21 cellular contexts compared by ENCODE assay signal in the genomic region with DNA sequence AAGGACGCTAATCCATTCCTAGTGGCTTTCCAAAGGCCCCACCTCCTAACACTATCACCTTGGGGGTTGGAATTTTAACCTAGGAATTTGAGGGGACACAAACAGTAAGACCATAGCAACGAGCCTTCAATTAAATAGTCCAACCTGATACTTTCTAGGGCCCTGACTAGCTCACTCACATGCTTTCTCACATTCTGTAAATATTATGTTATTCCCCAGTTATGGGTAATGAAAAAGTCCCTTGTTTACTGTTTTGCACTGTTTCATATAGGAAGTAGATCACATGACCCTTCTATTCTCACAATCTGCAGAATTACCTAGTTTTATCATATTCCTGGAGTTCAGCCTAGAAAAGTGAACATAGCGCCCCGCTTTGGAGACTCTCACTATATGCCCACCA.
DNase-seq lines count a peak whose midpoint lies in the region; ATAC-seq, FAIRE-seq and TF ChIP-seq lines count a peak whose summit lies in the region.
"Had no signal": no experiment of that assay in that cellular context is flagged by ENCODE, and none has a peak within 500 bp of the region (broad histone marks: within the 10 kb centered on the region; RNA-seq: fewer than 3 reads in every experiment).

No MANE protein-coding gene starts in this region.

- no peaks in the 10 kb centered on the region for H3K27me3 ChIP-seq in GM23338 (ENCODE audit: insufficient read depth)
- H3K27me3 ChIP-seq in MM.1S (replicated peaks; ENCODE audit: insufficient read depth, low read length), result no peaks in the 10 kb centered on the region
- no peaks in the 10 kb centered on the region for H3K27me3 ChIP-seq in H1 (replicated peaks in 1 of 4; ENCODE audit: control insufficient read depth in 3 of 4, extremely low read depth in 1 of 4, insufficient read depth in 3 of 4, low read length in 3 of 4)
- H3K27me3 ChIP-seq: BLaER1 treated with 17β-estradiol and CSF1 and Interleukin-3, amounts not matched to agents 10 nM and 100 nM had no signal

- ATAC-seq in GM18873 (IDR thresholded peaks at IDR 0.05; ENCODE audit: low FRiP score, unreplicated experiment) (peak; percentile 44), GM23338 (no peak), GM18858 (IDR thresholded peaks at IDR 0.05; ENCODE audit: unreplicated experiment) (no peak)
- ATAC-seq: CD8-positive, alpha-beta T cell; K562 had no signal

- DNase-seq in GM23338 (ENCODE audit: low spot score), result no peak
- peak; percentile 26 for DNase-seq in MM.1S
- no peak for DNase-seq in H1 (ENCODE audit: low read depth in 1 of 2, low spot score in 2 of 2)
- DNase-seq in activated naive CD4-positive, alpha-beta T cell treated with anti-CD3 and anti-CD28 coated beads, Interleukin-2, amount 10 ng/mL, durations not matched to agents 7 days and 5 days, result no peak
- DNase-seq in GM10266 (ENCODE audit: extremely low spot score), result no peak
- DNase-seq: 8988T; Calu3; CD8-positive, alpha-beta T cell; DMS79 treated with DMSO at 0.1 percent for 48 hours; GF-D8; GOT3; H9; IMR-90 had no signal

- H3K4me1 Mint-ChIP-seq in GM23338, result no peaks in the 10 kb centered on the region
- H3K4me1 Mint-ChIP-seq in activated naive CD4-positive, alpha-beta T cell treated with anti-CD3 and anti-CD28 coated beads, Interleukin-2, amount 10 ng/mL, durations not matched to agents 7 days and 5 days, result no peaks in the 10 kb centered on the region
- H3K4me1 Mint-ChIP-seq: B cell, H9 had no signal

- no peak for TF ChIP-seq POLR2A in H1 (IDR thresholded peaks at IDR 0.05; ENCODE audit: control extremely low read depth in 1 of 2, low read depth in 2 of 2, low read length in 2 of 2)

- H3K27me3 Mint-ChIP-seq in GM23338 (ENCODE audit: insufficient read depth, low read depth, poor library complexity), result no peaks in the 10 kb centered on the region
- no peaks in the 10 kb centered on the region for H3K27me3 Mint-ChIP-seq in activated naive CD4-positive, alpha-beta T cell treated with anti-CD3 and anti-CD28 coated beads, Interleukin-2, amount 10 ng/mL, durations not matched to agents 7 days and 5 days
- H3K27me3 Mint-ChIP-seq: B cell had no signal

- H3K4me3 ChIP-seq in GM23338, result no peak overlapping the region
- no peak overlapping the region for H3K4me3 ChIP-seq in MM.1S (ENCODE audit: low read length)
- H3K4me3 ChIP-seq in H1 (ENCODE audit: extremely low read depth in 1 of 4, insufficient read depth in 2 of 4, low read depth in 3 of 4, low read length in 4 of 4), result no peak overlapping the region
- H3K4me3 ChIP-seq: BLaER1 treated with 17β-estradiol and CSF1 and Interleukin-3, amounts not matched to agents 10 nM and 100 nM; K562 had no signal

- H3K23me2 ChIP-seq in H1 (ENCODE audit: low read depth, low read length), result no peaks in the 10 kb centered on the region

- H4K5ac ChIP-seq in H1 (ENCODE audit: insufficient read length, low read depth, low read length), result no peak overlapping the region

- no peak for TF ChIP-seq RAD21 in H1 (IDR thresholded peaks at IDR 0.05 in 1 of 2, conservative IDR thresholded peaks at IDR 0.05 in 1 of 2; ENCODE audit: low read depth in 2 of 2, low read length in 2 of 2)

- no peak overlapping the region for H2AK5ac ChIP-seq in H1 (ENCODE audit: low read depth, low read length)

- CTCF ChIA-PET in H1 (lab: Charles Lee; ENCODE audit: partially characterized antibody), result no interaction called here
- CTCF ChIA-PET in activated naive CD4-positive, alpha-beta T cell treated with anti-CD3 and anti-CD28 coated beads, Interleukin-2, amount 10 ng/mL, durations not matched to agents 7 days and 5 days (lab: Charles Lee), result no interaction called here

- no peaks in the 10 kb centered on the region; the same call in 2 of the 3 replicates for H3K9me3 Mint-ChIP-seq in GM23338
- no peaks in the 10 kb centered on the region for H3K9me3 Mint-ChIP-seq in activated naive CD4-positive, alpha-beta T cell treated with anti-CD3 and anti-CD28 coated beads, Interleukin-2, amount 10 ng/mL, durations not matched to agents 7 days and 5 days
- H3K9me3 Mint-ChIP-seq: CD8-positive, alpha-beta T cell; H9 had no signal

- H3K36me3 Mint-ChIP-seq in GM23338 (ENCODE audit: low read depth), result no peaks in the 10 kb centered on the region
- H3K36me3 Mint-ChIP-seq in activated naive CD4-positive, alpha-beta T cell treated with anti-CD3 and anti-CD28 coated beads, Interleukin-2, amount 10 ng/mL, durations not matched to agents 7 days and 5 days, result no peaks in the 10 kb centered on the region
- H3K36me3 Mint-ChIP-seq: CD8-positive, alpha-beta T cell had no signal

- no peak overlapping the region for H3K27ac ChIP-seq in GM23338 (ENCODE audit: low read depth)
- no peak overlapping the region for H3K27ac ChIP-seq in MM.1S (ENCODE audit: low read length)
- no peak overlapping the region for H3K27ac ChIP-seq in H1 (ENCODE audit: low read depth, low read length)
- H3K27ac ChIP-seq: BLaER1 treated with 17β-estradiol and CSF1 and Interleukin-3, amounts not matched to agents 10 nM and 100 nM; HL-60 had no signal

- no peak overlapping the region for H3K4me2 ChIP-seq in GM23338
- H3K4me2 ChIP-seq in MM.1S (ENCODE audit: low read depth, low read length), result no peak overlapping the region
- no peak overlapping the region for H3K4me2 ChIP-seq in H1 (ENCODE audit: insufficient read depth in 1 of 2, low read depth in 2 of 2, low read length in 2 of 2)
- H3K4me2 ChIP-seq: BLaER1 treated with 17β-estradiol and CSF1 and Interleukin-3, amounts not matched to agents 10 nM and 100 nM had no signal

- no peak overlapping the region for H3K18ac ChIP-seq in H1 (ENCODE audit: extremely low read depth, low read length)

- POLR2A ChIA-PET in H1 (lab: Charles Lee; ENCODE audit: partially characterized antibody), result interaction anchor here (0.6 kb wide), 1 partner anchor 56 kb away, joined by 3 read pairs; no protein-coding TSS in a partner anchor

- WGBS in H1 (ENCODE audit: extremely low coverage in 1 of 2, insufficient coverage in 1 of 2, insufficient read length in 1 of 2, insufficient replicate concordance in 2 of 2, low coverage in 1 of 2, low lambda C conversion rate in 2 of 2, missing lambda C conversion rate in 1 of 2), 2 experiments, result 92% methylated on average over 4 of the region's 4 CpGs; no CpG with 5 or more reads in 1 of the 2 experiments

- H3K4ac ChIP-seq in H1 (replicated peaks; ENCODE audit: insufficient read length, low read depth, low read length), result no peak overlapping the region

- TF ChIP-seq CTCF in GM23338 (conservative IDR thresholded peaks at IDR 0.05; ENCODE audit: low read depth in 2 of 2) (no peak), MM.1S (IDR thresholded peaks at IDR 0.05; ENCODE audit: low read length) (no peak), H1 (IDR thresholded peaks at IDR 0.05; ENCODE audit: control extremely low read depth in 1 of 3, insufficient read depth in 1 of 3, low read depth in 1 of 3, low read length in 3 of 3) (no peak), GM10266 (IDR thresholded peaks at IDR 0.05; ENCODE audit: control insufficient read depth, insufficient read depth, low read depth, missing control alignments) (no peak)

- H3K14ac ChIP-seq in H1 (ENCODE audit: insufficient read length), result no peak overlapping the region

- no peak for FAIRE-seq in H1 (lab: Jason Lieb, UNC)
- FAIRE-seq: GM12891, HTR-8/SVneo, K562 had no signal

- H3K4me1 ChIP-seq in GM23338 (ENCODE audit: insufficient read depth) (no peaks in the 10 kb centered on the region), MM.1S (ENCODE audit: low read length) (peaks cover 8% of the 10 kb centered on the region), H1 (replicated peaks in 1 of 4; ENCODE audit: control insufficient read depth in 3 of 4, insufficient read depth in 4 of 4, low read length in 3 of 4) (no peaks in the 10 kb centered on the region)
- H3K4me1 ChIP-seq: BLaER1 treated with 17β-estradiol and CSF1 and Interleukin-3, amounts not matched to agents 10 nM and 100 nM had no signal

- H3K36me3 ChIP-seq in GM23338 (ENCODE audit: insufficient read depth) (no peaks in the 10 kb centered on the region), MM.1S (replicated peaks; ENCODE audit: insufficient read depth, low read length) (no peaks in the 10 kb centered on the region), H1 (ENCODE audit: control insufficient read depth in 2 of 4, insufficient read depth in 4 of 4, low read length in 3 of 4) (no peaks in the 10 kb centered on the region)
- H3K36me3 ChIP-seq: BLaER1 treated with 17β-estradiol and CSF1 and Interleukin-3, amounts not matched to agents 10 nM and 100 nM had no signal

- H3K9me2 ChIP-seq in GM23338 (ENCODE audit: insufficient read depth) (no peaks in the 10 kb centered on the region), MM.1S (replicated peaks; ENCODE audit: insufficient read depth, low read length) (no peaks in the 10 kb centered on the region)

- H3K79me1 ChIP-seq in H1 (ENCODE audit: low read depth, low read length), result no peaks in the 10 kb centered on the region

- no peak overlapping the region for H3K4me3 Mint-ChIP-seq in GM23338
- no peak overlapping the region for H3K4me3 Mint-ChIP-seq in activated naive CD4-positive, alpha-beta T cell treated with anti-CD3 and anti-CD28 coated beads, Interleukin-2, amount 10 ng/mL, durations not matched to agents 7 days and 5 days
- H3K4me3 Mint-ChIP-seq: B cell; CD8-positive, alpha-beta T cell; H9 had no signal

- no peak overlapping the region for H3K23ac ChIP-seq in H1 (ENCODE audit: insufficient read length)

- no peak overlapping the region for H2BK5ac ChIP-seq in H1 (ENCODE audit: low read depth, low read length)

- no peaks in the 10 kb centered on the region for H3F3A ChIP-seq in GM23338 (replicated peaks; ENCODE audit: low read depth)
- no peaks in the 10 kb centered on the region for H3F3A ChIP-seq in MM.1S (ENCODE audit: insufficient read depth, low read length)

- 0 out of 2 replicates have a peak overlapping the region, but pooled peaks have one; percentile 83 for H3K27ac Mint-ChIP-seq in GM23338
- H3K27ac Mint-ChIP-seq in activated naive CD4-positive, alpha-beta T cell treated with anti-CD3 and anti-CD28 coated beads, Interleukin-2, amount 10 ng/mL, durations not matched to agents 7 days and 5 days, result no peak overlapping the region
- H3K27ac Mint-ChIP-seq: B cell; CD8-positive, alpha-beta T cell; H9 had no signal

- no peak overlapping the region for H4K8ac ChIP-seq in H1 (ENCODE audit: extremely low read depth, insufficient read depth, low read length)

- no peak overlapping the region for H4K91ac ChIP-seq in H1 (replicated peaks; ENCODE audit: insufficient read length, low read length)

- no peaks in the 10 kb centered on the region for H3K9me3 ChIP-seq in MM.1S (replicated peaks; ENCODE audit: insufficient read depth, low read length)
- H3K9me3 ChIP-seq in H1 (ENCODE audit: insufficient read depth in 2 of 2, low read depth in 1 of 2, low read length in 1 of 2), result no peaks in the 10 kb centered on the region
- H3K9me3 ChIP-seq: BLaER1 treated with 17β-estradiol and CSF1 and Interleukin-3, amounts not matched to agents 10 nM and 100 nM had no signal

- no peak overlapping the region for H2BK20ac ChIP-seq in H1 (ENCODE audit: low read length)

- no peak overlapping the region for H2BK120ac ChIP-seq in H1 (replicated peaks; ENCODE audit: low read depth, low read length)

- no peaks in the 10 kb centered on the region for H3K79me2 ChIP-seq in GM23338 (replicated peaks; ENCODE audit: insufficient read depth)
- no peaks in the 10 kb centered on the region for H3K79me2 ChIP-seq in MM.1S (ENCODE audit: low read length)
- H3K79me2 ChIP-seq in H1 (ENCODE audit: control insufficient read depth in 1 of 2, insufficient read depth in 2 of 2, low read length in 2 of 2), result no peaks in the 10 kb centered on the region

- H4K20me1 ChIP-seq in GM23338 (replicated peaks; ENCODE audit: insufficient read depth), result no peaks in the 10 kb centered on the region
- no peaks in the 10 kb centered on the region for H4K20me1 ChIP-seq in MM.1S (ENCODE audit: insufficient read depth, low read length)
- H4K20me1 ChIP-seq in H1 (replicated peaks in 1 of 2; ENCODE audit: control insufficient read depth in 1 of 2, insufficient read depth in 2 of 2, low read length in 2 of 2), result no peaks in the 10 kb centered on the region
- H4K20me1 ChIP-seq: BLaER1 treated with 17β-estradiol and CSF1 and Interleukin-3, amounts not matched to agents 10 nM and 100 nM had no signal

- H3K56ac ChIP-seq in H1 (replicated peaks; ENCODE audit: insufficient read length, low read depth, low read length), result no peak overlapping the region

- H2AFZ ChIP-seq in GM23338 (peak overlapping the region; percentile 53), MM.1S (ENCODE audit: low read length) (no peak overlapping the region), H1 (ENCODE audit: low read length) (0 out of 2 replicates have a peak overlapping the region, but pooled peaks have one; percentile 26)

- H3K9ac ChIP-seq in MM.1S (ENCODE audit: low read length), result no peak overlapping the region
- H3K9ac ChIP-seq in H1 (replicated peaks in 1 of 4; ENCODE audit: extremely low read depth in 1 of 4, low read depth in 3 of 4, low read length in 3 of 4), result no peak overlapping the region
- H3K9ac ChIP-seq: BLaER1 treated with 17β-estradiol and CSF1 and Interleukin-3, amounts not matched to agents 10 nM and 100 nM had no signal

- no peak for TF ChIP-seq EP300 in H1 (IDR thresholded peaks at IDR 0.05; ENCODE audit: borderline replicate concordance in 1 of 2, low read depth in 2 of 2, low read length in 2 of 2)

- H2BK15ac ChIP-seq in H1 (ENCODE audit: low read length), result no peak overlapping the region

- H2BK12ac ChIP-seq in H1 (ENCODE audit: low read depth, low read length), result no peak overlapping the region
